Comparison of ENCODE assay signal across 8 cellular contexts in genomic region chr9:83538890-83539238, GRCh38. TPM values are rescaled to one million over a fixed set of nuclear protein-coding genes. Genes with fewer than 3 reads are reported as not detected.
DNase-seq lines count a peak whose midpoint lies in the region; ATAC-seq and TF ChIP-seq lines count a peak whose summit lies in the region.

No MANE protein-coding gene starts in this region.

- TF ChIP-seq CTCF in cardiac muscle cell (IDR thresholded peaks at IDR 0.05; ENCODE audit: low read depth, low read length) = no peak
- TF ChIP-seq CTCF in upper lobe of right lung (IDR thresholded peaks at IDR 0.05) = no peak

- H3K9ac ChIP-seq in mucosa of stomach (ENCODE audit: low read length) = peak overlapping the region; percentile 26

- no peaks in the 10 kb centered on the region for H3K9me3 Mint-ChIP-seq in central memory CD8-positive, alpha-beta T cell

- H3K36me3 ChIP-seq in cardiac muscle cell (no peaks in the 10 kb centered on the region), mucosa of stomach (ENCODE audit: control insufficient read depth, insufficient read depth, low read length) (no peaks in the 10 kb centered on the region), upper lobe of right lung (no peaks in the 10 kb centered on the region)

- peaks cover 47% of the 10 kb centered on the region for H3K27me3 Mint-ChIP-seq in central memory CD8-positive, alpha-beta T cell

- no peak overlapping the region for H3K27ac Mint-ChIP-seq in central memory CD8-positive, alpha-beta T cell (ENCODE audit: low read depth)

- intact Hi-C loops in left ventricle myocardium superior (cut with micrococcal nuclease) (no loop called here), upper lobe of right lung (cut with DNase I) (no loop called here)

- H3K4me1 ChIP-seq in cardiac muscle cell (ENCODE audit: low read depth) (peaks cover 7% of the 10 kb centered on the region), mucosa of stomach (ENCODE audit: control insufficient read depth, insufficient read depth, low read length) (peaks cover 6% of the 10 kb centered on the region), upper lobe of right lung (peaks cover 13% of the 10 kb centered on the region)

- H3K27ac ChIP-seq in cardiac muscle cell = no peak overlapping the region
- H3K27ac ChIP-seq in upper lobe of right lung = peak overlapping the region; percentile 55

- ATAC-seq in left ventricle myocardium superior (no peak), upper lobe of right lung (no peak), HG03039 (IDR thresholded peaks at IDR 0.05; ENCODE audit: unreplicated experiment) (no peak)
- no peak for ATAC-seq in central memory CD8-positive, alpha-beta T cell (replicated peaks; ENCODE audit: extremely low read depth, poor library complexity, severe bottlenecking)

- H3K27me3 ChIP-seq in cardiac muscle cell (peaks cover 73% of the 10 kb centered on the region), mucosa of stomach (ENCODE audit: control insufficient read depth, insufficient read depth, low read length) (peaks cover 30% of the 10 kb centered on the region), upper lobe of right lung (peaks cover 7% of the 10 kb centered on the region)

- peaks cover 7% of the 10 kb centered on the region for H3K4me1 Mint-ChIP-seq in central memory CD8-positive, alpha-beta T cell

- H3K9me3 ChIP-seq in cardiac muscle cell (ENCODE audit: low read depth) (no peaks in the 10 kb centered on the region), mucosa of stomach (ENCODE audit: control insufficient read depth, low read length) (no peaks in the 10 kb centered on the region), upper lobe of right lung (no peaks in the 10 kb centered on the region)

- peak overlapping the region; percentile 31 for H3K4me3 Mint-ChIP-seq in central memory CD8-positive, alpha-beta T cell

- H3K4me3 ChIP-seq in cardiac muscle cell (peak overlapping the region; percentile 47), mucosa of stomach (ENCODE audit: low read length) (peak overlapping the region; percentile 34), upper lobe of right lung (peak overlapping the region; percentile 62)

- peaks cover 4% of the 10 kb centered on the region for H3K36me3 Mint-ChIP-seq in central memory CD8-positive, alpha-beta T cell (ENCODE audit: insufficient read depth)

- no peak for DNase-seq in cardiac muscle cell (ENCODE audit: low read depth in 1 of 2, low spot score in 1 of 2)
- no peak for DNase-seq in left ventricle myocardium superior
- no peak for DNase-seq in central memory CD8-positive, alpha-beta T cell (ENCODE audit: low spot score in 2 of 2)
- no peak for DNase-seq in upper lobe of right lung
- DNase-seq in NCI-H1048 (lab: John Stamatoyannopoulos, UW) = no peak
- no peak for DNase-seq in cerebellar nuclear complex (lab: John Stamatoyannopoulos, UW)

RNA-seq across cellular contexts. Expression of gene FRMD3, which starts 0.7 kb away (rescaled TPM):
- total RNA-seq in cardiac muscle cell (66.4 and 74.1 TPM in 2 replicates), left ventricle myocardium superior (97.7 TPM), upper lobe of right lung (10.8 TPM)
- polyA plus RNA-seq in cardiac muscle cell = 61.5 and 70.7 TPM in 2 replicates
